1 cellular context compared by ENCODE assay signal in the genomic region with DNA sequence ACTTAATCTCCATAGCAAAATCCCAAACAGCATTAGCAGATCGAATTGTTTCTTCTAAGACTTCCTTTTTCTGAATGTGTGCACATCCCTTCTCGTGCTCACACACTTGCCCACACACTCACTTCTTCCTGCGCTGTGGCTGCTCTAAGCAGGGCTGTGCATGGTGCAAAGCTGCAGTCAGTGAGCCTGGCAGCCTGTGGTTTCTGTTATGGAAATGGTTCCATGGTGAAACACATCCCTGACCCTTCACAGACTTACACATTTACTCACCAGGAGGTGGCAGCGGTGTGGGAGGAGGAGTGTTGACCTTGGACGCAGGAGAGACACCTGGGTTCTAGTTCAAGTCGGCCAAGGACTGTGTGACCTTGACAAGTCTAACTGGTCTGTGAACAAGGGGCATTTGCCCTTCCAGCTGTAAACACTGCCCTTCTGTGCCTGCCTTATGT.
TF ChIP-seq lines count a peak whose summit lies in the region.

No MANE protein-coding gene starts in this region.

TF ChIP-seq in H1, 55 proteins besides CTCF, POLR2A, EP300 and RAD21 (continued from another document):
- TF ChIP-seq USF2 (IDR thresholded peaks at IDR 0.05; ENCODE audit: low read length) (no peak), SP4 (IDR thresholded peaks at IDR 0.05; ENCODE audit: low read length) (no peak), JUND (IDR thresholded peaks at IDR 0.05; ENCODE audit: low read length) (no peak), BRCA1 (IDR thresholded peaks at IDR 0.05; ENCODE audit: low read depth, low read length) (no peak), PHF8 (conservative IDR thresholded peaks at IDR 0.05; ENCODE audit: low read depth, low read length) (no peak), HDAC6 (IDR thresholded peaks at IDR 0.05; ENCODE audit: low read depth, low read length) (no peak), POU5F1 (IDR thresholded peaks at IDR 0.05; ENCODE audit: low read depth, low read length) (no peak), KDM5A (IDR thresholded peaks at IDR 0.05; ENCODE audit: low read length) (no peak), SP2 (IDR thresholded peaks at IDR 0.05; ENCODE audit: low read length) (no peak), GTF2F1 (IDR thresholded peaks at IDR 0.05; ENCODE audit: borderline replicate concordance, low read depth, low read length) (no peak), SP1 (IDR thresholded peaks at IDR 0.05; ENCODE audit: low read depth, low read length) (no peak), TAF7 (optimal IDR thresholded peaks at IDR 0.05; ENCODE audit: borderline replicate concordance, low read depth, low read length) (no peak), CEBPB (IDR thresholded peaks at IDR 0.05; ENCODE audit: low read depth, low read length) (no peak), CBX8 (IDR thresholded peaks at IDR 0.05; ENCODE audit: borderline replicate concordance, low read depth, low read length) (no peak)
- TF ChIP-seq, protein P1, sequence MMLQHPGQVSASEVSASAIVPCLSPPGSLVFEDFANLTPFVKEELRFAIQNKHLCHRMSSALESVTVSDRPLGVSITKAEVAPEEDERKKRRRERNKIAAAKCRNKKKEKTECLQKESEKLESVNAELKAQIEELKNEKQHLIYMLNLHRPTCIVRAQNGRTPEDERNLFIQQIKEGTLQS (IDR thresholded peaks at IDR 0.05; ENCODE audit: insufficient read depth, low read depth, low read length) = no peak
